31 cellular contexts compared by ENCODE assay signal in genomic region chr17:46785696-46786095, GRCh38. TPM values are rescaled to one million over a fixed set of nuclear protein-coding genes. Genes with fewer than 3 reads are reported as not detected.
DNase-seq lines count a peak whose midpoint lies in the region; ATAC-seq and TF ChIP-seq lines count a peak whose summit lies in the region.
"Had no signal": no experiment of that assay in that cellular context is flagged by ENCODE, and none has a peak within 500 bp of the region (broad histone marks: within the 10 kb centered on the region; RNA-seq: fewer than 3 reads in every experiment).

No MANE protein-coding gene starts in this region.

- no peak overlapping the region for H2BK12ac ChIP-seq in H9 (ENCODE audit: insufficient read length, low read depth, low read length)

- H3K18ac ChIP-seq in H9 (ENCODE audit: insufficient read length, low read depth, low read length), result no peak overlapping the region

- H3K4me3 Mint-ChIP-seq in H9, result no peak overlapping the region
- H3K4me3 Mint-ChIP-seq in progenitor cell of endocrine pancreas (ENCODE audit: low read depth), result no peak overlapping the region
- no peak overlapping the region for H3K4me3 Mint-ChIP-seq in effector memory CD8-positive, alpha-beta T cell
- H3K4me3 Mint-ChIP-seq: activated CD4-positive, alpha-beta memory T cell treated with anti-CD3 and anti-CD28 coated beads, Interleukin-2, amount 10 ng/mL, durations not matched to agents 7 days and 5 days; activated naive CD4-positive, alpha-beta T cell treated with anti-CD3 and anti-CD28 coated beads, Interleukin-2, amount 50 U/mL, for 24 hours; natural killer cell had no signal

- no peak overlapping the region for H3K4me2 ChIP-seq in H9 (ENCODE audit: insufficient read depth, insufficient read length, low read length)
- H3K4me2 ChIP-seq: BLaER1, KMS-11 had no signal

- no peak overlapping the region for H4K5ac ChIP-seq in H9 (ENCODE audit: insufficient read length, low read depth, low read length)

- H3K27me3 ChIP-seq in H9 (ENCODE audit: insufficient read depth, low read length), result no peaks in the 10 kb centered on the region; the same call in 1 of the 2 replicates
- H3K27me3 ChIP-seq in adipocyte (replicated peaks; ENCODE audit: control insufficient read depth, insufficient read depth, low read length), result peaks cover 28% of the 10 kb centered on the region
- H3K27me3 ChIP-seq: BLaER1, upper lobe of left lung had no signal

- H3K9me3 ChIP-seq in H9 (ENCODE audit: control insufficient read depth, low read depth, low read length) (no peaks in the 10 kb centered on the region), adipocyte (ENCODE audit: control insufficient read depth, low read length) (peaks cover 8% of the 10 kb centered on the region)
- H3K9me3 ChIP-seq: BLaER1, mucosa of descending colon had no signal

- H2BK15ac ChIP-seq in H9 (ENCODE audit: low read depth, low read length), result no peak overlapping the region

- no peaks in the 10 kb centered on the region for H3K79me1 ChIP-seq in H9 (ENCODE audit: insufficient read depth, low read depth, low read length, poor library complexity, severe bottlenecking)

- H3K14ac ChIP-seq in H9 (ENCODE audit: insufficient read depth, low read length), result no peak overlapping the region

- H2BK20ac ChIP-seq in H9 (ENCODE audit: low read depth, low read length, poor library complexity, severe bottlenecking), result no peak overlapping the region

- no peak overlapping the region for H2BK5ac ChIP-seq in H9 (ENCODE audit: insufficient read length, low read length)

- ATAC-seq in HG03571 (IDR thresholded peaks at IDR 0.05; ENCODE audit: unreplicated experiment), result no peak
- ATAC-seq in effector memory CD8-positive, alpha-beta T cell (replicated peaks), result no peak
- ATAC-seq: mucosa of descending colon, natural killer cell, PC-3 had no signal

- H3K9ac ChIP-seq in H9 (ENCODE audit: extremely low read depth, insufficient read length, low read length), result no peak overlapping the region
- no peak overlapping the region for H3K9ac ChIP-seq in adipocyte (ENCODE audit: low read length)
- H3K9ac ChIP-seq: BLaER1, KMS-11 had no signal

- H2BK120ac ChIP-seq in H9 (ENCODE audit: low read depth, low read length, poor library complexity, severe bottlenecking), result no peak overlapping the region

- H3K9me3 Mint-ChIP-seq in H9, result peaks cover 5 to 12% of the 10 kb centered on the region in 2 experiments; a peak in 4 of 5 replicates
- H3K9me3 Mint-ChIP-seq in progenitor cell of endocrine pancreas (ENCODE audit: low read depth), result no peaks in the 10 kb centered on the region
- no peaks in the 10 kb centered on the region for H3K9me3 Mint-ChIP-seq in effector memory CD8-positive, alpha-beta T cell
- H3K9me3 Mint-ChIP-seq: activated CD4-positive, alpha-beta memory T cell treated with anti-CD3 and anti-CD28 coated beads, Interleukin-2, amount 10 ng/mL, durations not matched to agents 7 days and 5 days; activated naive CD4-positive, alpha-beta T cell treated with anti-CD3 and anti-CD28 coated beads, Interleukin-2, amount 50 U/mL, for 24 hours; activated T-helper 2 cell treated with anti-CD3 and anti-CD28 coated beads, Interferon-gamma antibody, Interleukin-2, Interleukin-4, amounts not matched to agents 10 μg/mL and 5 μg/mL and 100 μg/mL, durations not matched to agents 14 hours and 24 hours and 36 hours; natural killer cell had no signal

- no peak overlapping the region for H3K56ac ChIP-seq in H9 (ENCODE audit: insufficient read length, low read depth, low read length)

- peak; percentile 60 for DNase-seq in H9
- DNase-seq in adipocyte (ENCODE audit: low read depth), result peak; percentile 34
- peak; percentile 64 for DNase-seq in iPS-NIHi7 (ENCODE audit: extremely low spot score)
- DNase-seq in progenitor cell of endocrine pancreas (ENCODE audit: low spot score, unreplicated experiment), result no peak
- DNase-seq in activated effector memory CD4-positive, alpha-beta T cell treated with anti-CD3 and anti-CD28 coated beads, Interleukin-2, amount 50 U/mL, for 16 hours, result no peak
- DNase-seq in effector memory CD8-positive, alpha-beta T cell, result no peak
- DNase-seq in cortex of kidney (lab: John Stamatoyannopoulos, UW), result no peak
- DNase-seq: activated CD4-positive, alpha-beta memory T cell treated with anti-CD3 and anti-CD28 coated beads, Interleukin-2, amount 10 ng/mL, durations not matched to agents 7 days and 5 days; activated CD4-positive, alpha-beta T cell treated with anti-CD3 and anti-CD28 coated beads for 1 hour; anterior cingulate cortex; DMS153; effector CD4-positive, alpha-beta T cell; MM.1S; mucosa of descending colon; natural killer cell; NCI-H1105 treated with DMSO at 0.1 percent for 48 hours; NCI-H2029; NCI-H526; PC-3; Right ventricle myocardium superior; stimulated activated CD4-positive, alpha-beta T cell treated with anti-CD3 and anti-CD28 coated beads, Interleukin-15, amount 100 ng/mL, for 24 hours; stimulated activated CD4-positive, alpha-beta T cell treated with anti-CD3 and anti-CD28 coated beads, Interleukin-4, amount 100 ng/mL, for 4 hours had no signal

- no peak overlapping the region for H2AK5ac ChIP-seq in H9 (ENCODE audit: insufficient read length, low read length)

- 0 out of 2 replicates have a peak, but pooled peaks cover 2% of the 10 kb centered on the region for H3K4me1 ChIP-seq in H9 (ENCODE audit: insufficient read depth, low read length)
- no peaks in the 10 kb centered on the region for H3K4me1 ChIP-seq in adipocyte (ENCODE audit: control insufficient read depth, insufficient read depth, low read length)

- H3K79me2 ChIP-seq in H9 (ENCODE audit: insufficient read depth, low read length), result no peaks in the 10 kb centered on the region

- H4K8ac ChIP-seq in H9 (replicated peaks; ENCODE audit: insufficient read length, low read depth, low read length), result no peak overlapping the region

- H3T11ph ChIP-seq in H9 (ENCODE audit: low read length), result no peak overlapping the region

- WGBS in H9 (ENCODE audit: extremely low coverage, insufficient read length, low lambda C conversion rate), result no CpG with 5 or more reads among the region's 7 CpGs

- H3K36me3 Mint-ChIP-seq in H9 (ENCODE audit: insufficient read depth in 1 of 3, low read depth in 3 of 3) (peaks cover 2 to 22% (median 9%) of the 10 kb centered on the region in 3 experiments; a peak in 5 of 7 replicates), progenitor cell of endocrine pancreas (ENCODE audit: insufficient read depth) (no peaks in the 10 kb centered on the region)
- no peaks in the 10 kb centered on the region for H3K36me3 Mint-ChIP-seq in effector memory CD8-positive, alpha-beta T cell (ENCODE audit: insufficient read depth)
- H3K36me3 Mint-ChIP-seq: activated naive CD4-positive, alpha-beta T cell treated with anti-CD3 and anti-CD28 coated beads, Interleukin-2, amount 50 U/mL, for 24 hours; natural killer cell had no signal

- no peak overlapping the region for H3K23ac ChIP-seq in H9 (ENCODE audit: insufficient read length, low read depth, low read length)

- no peaks in the 10 kb centered on the region for H3K36me3 ChIP-seq in adipocyte (ENCODE audit: control insufficient read depth, insufficient read depth, low read length, severe bottlenecking)
- H3K36me3 ChIP-seq: BLaER1, upper lobe of left lung had no signal

- no peak overlapping the region for H3K4ac ChIP-seq in H9 (ENCODE audit: low read depth, low read length)

- peaks cover 32 to 45% of the 10 kb centered on the region in 2 experiments for H3K4me1 Mint-ChIP-seq in H9
- peaks cover 9% of the 10 kb centered on the region for H3K4me1 Mint-ChIP-seq in progenitor cell of endocrine pancreas (ENCODE audit: low read depth)
- peaks cover 0 to 2% of the 10 kb centered on the region in 2 donors for H3K4me1 Mint-ChIP-seq in effector memory CD8-positive, alpha-beta T cell (ENCODE audit: low read depth in 2 of 2)
- H3K4me1 Mint-ChIP-seq: activated CD4-positive, alpha-beta memory T cell treated with anti-CD3 and anti-CD28 coated beads, Interleukin-2, amount 10 ng/mL, durations not matched to agents 7 days and 5 days; activated naive CD4-positive, alpha-beta T cell treated with anti-CD3 and anti-CD28 coated beads, Interleukin-2, amount 50 U/mL, for 24 hours; natural killer cell had no signal

- H3K4me3 ChIP-seq in adipocyte (ENCODE audit: low read length), result no peak overlapping the region
- H3K4me3 ChIP-seq: BLaER1, lung, mucosa of descending colon, upper lobe of left lung had no signal

- H4K20me1 ChIP-seq in H9 (ENCODE audit: control insufficient read depth, insufficient read depth, insufficient read length), result no peaks in the 10 kb centered on the region
- H4K20me1 ChIP-seq: BLaER1 had no signal

- H2AFZ ChIP-seq in H9 (ENCODE audit: low read length), result no peak overlapping the region

- H3K27ac ChIP-seq in H9 (ENCODE audit: insufficient read length, low read depth, low read length), result no peak overlapping the region
- H3K27ac ChIP-seq: BLaER1, KMS-11, upper lobe of left lung had no signal

- no peak overlapping the region for H4K91ac ChIP-seq in H9 (ENCODE audit: insufficient read length, low read depth, low read length)

- no peaks in the 10 kb centered on the region for H3K23me2 ChIP-seq in H9 (ENCODE audit: insufficient read length, low read depth, low read length, poor library complexity, severe bottlenecking)

- no peak overlapping the region for H3K27ac Mint-ChIP-seq in H9
- H3K27ac Mint-ChIP-seq in progenitor cell of endocrine pancreas, result peak overlapping the region; percentile 25
- no peak overlapping the region for H3K27ac Mint-ChIP-seq in effector memory CD8-positive, alpha-beta T cell
- H3K27ac Mint-ChIP-seq: activated CD4-positive, alpha-beta memory T cell treated with anti-CD3 and anti-CD28 coated beads, Interleukin-2, amount 10 ng/mL, durations not matched to agents 7 days and 5 days; activated naive CD4-positive, alpha-beta T cell treated with anti-CD3 and anti-CD28 coated beads, Interleukin-2, amount 50 U/mL, for 24 hours; activated T-helper 2 cell treated with anti-CD3 and anti-CD28 coated beads, Interferon-gamma antibody, Interleukin-2, Interleukin-4, amounts not matched to agents 10 μg/mL and 5 μg/mL and 100 μg/mL, durations not matched to agents 14 hours and 24 hours and 36 hours; natural killer cell had no signal

- TF ChIP-seq CTCF in H9 (conservative IDR thresholded peaks at IDR 0.05) (no peak), progenitor cell of endocrine pancreas (IDR thresholded peaks at IDR 0.05; ENCODE audit: unreplicated experiment) (no peak)

- peaks cover 72% of the 10 kb centered on the region for H3K27me3 Mint-ChIP-seq in H9 (ENCODE audit: low read depth)
- peaks cover 22% of the 10 kb centered on the region for H3K27me3 Mint-ChIP-seq in progenitor cell of endocrine pancreas
- peaks cover 27 to 49% of the 10 kb centered on the region in 2 donors for H3K27me3 Mint-ChIP-seq in effector memory CD8-positive, alpha-beta T cell
- H3K27me3 Mint-ChIP-seq: activated naive CD4-positive, alpha-beta T cell treated with anti-CD3 and anti-CD28 coated beads, Interleukin-2, amount 50 U/mL, for 24 hours had no signal

RNA-seq across cellular contexts. Expression of gene WNT3, which starts 32.8 kb away (rescaled TPM):
- total RNA-seq in H9 (2021), result 22.4 and 22.7 TPM in 2 replicates
- total RNA-seq in progenitor cell of endocrine pancreas, result 7.2 and 8.1 TPM in 2 replicates
- total RNA-seq: activated CD4-positive, alpha-beta memory T cell treated with anti-CD3 and anti-CD28 coated beads, Interleukin-2, amount 10 ng/mL, durations not matched to agents 7 days and 5 days; G401; T-helper 2 cell treated with Interferon-gamma antibody and Interleukin-4, amounts not matched to agents 100 ng/mL and 5 ng/mL, for 36 hours had no signal

Comparison
In these comparisons a context has a peak if more than half of its experiments do, and no peak if none do; other contexts are left out.
1. DNase-seq: peak in H9 (single experiment), adipocyte (single experiment) and iPS-NIHi7 (single experiment); none in progenitor cell of endocrine pancreas (single experiment), activated effector memory CD4-positive, alpha-beta T cell treated with anti-CD3 and anti-CD28 coated beads, Interleukin-2, amount 50 U/mL, for 16 hours (single experiment), effector memory CD8-positive, alpha-beta T cell (0 of 3) and cortex of kidney (single experiment).